In the genomic region with DNA sequence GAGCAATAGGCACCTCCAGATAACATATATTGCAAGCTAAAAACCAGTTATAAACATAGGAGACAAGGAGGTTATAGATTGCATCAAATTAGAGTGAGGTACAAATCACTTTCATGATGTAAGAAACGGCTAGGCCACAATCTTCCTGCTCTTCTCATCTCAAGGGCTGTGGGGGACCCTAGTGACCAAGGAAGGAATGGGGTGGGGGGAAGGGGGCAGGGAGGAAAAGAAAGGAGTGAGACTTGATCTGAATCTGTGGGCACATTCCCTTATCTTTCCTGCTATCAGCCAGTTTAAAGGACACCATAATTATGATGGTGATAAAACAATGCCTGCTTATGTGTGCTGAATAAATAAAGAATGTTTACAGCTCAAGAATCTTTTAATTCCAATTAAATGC, we compare ENCODE assay signal across 1 cellular context.
TF ChIP-seq lines count a peak whose summit lies in the region.

No MANE protein-coding gene starts in this region.

TF ChIP-seq in SK-N-SH, 30 proteins besides CTCF, POLR2A, EP300 and RAD21 (continued from another document):
- TF ChIP-seq PBX3 (IDR thresholded peaks at IDR 0.05) (no peak), FOSL2 (IDR thresholded peaks at IDR 0.05; ENCODE audit: borderline replicate concordance, low read depth) (no peak), FOXJ3 (CRISPR knock-in tag; IDR thresholded peaks at IDR 0.05) (no peak), GATA2 (CRISPR knock-in tag; IDR thresholded peaks at IDR 0.05) (no peak), NRF1 (IDR thresholded peaks at IDR 0.05; ENCODE audit: low read depth, low read length) (no peak), MXI1 (IDR thresholded peaks at IDR 0.05; ENCODE audit: low read depth, low read length) (no peak), SMC3 (IDR thresholded peaks at IDR 0.05; ENCODE audit: low read depth, low read length) (no peak), POLR2AphosphoS5 (IDR thresholded peaks at IDR 0.05; ENCODE audit: low read depth, low read length) (no peak), IRF3 (IDR thresholded peaks at IDR 0.05; ENCODE audit: low read depth, low read length) (no peak), RFX5 (IDR thresholded peaks at IDR 0.05; ENCODE audit: low read length) (no peak), REST (IDR thresholded peaks at IDR 0.05; ENCODE audit: low read depth, low read length) (no peak)
